In genomic region chr2:150607471-150607870, GRCh38 we compare ENCODE assay signal across 23 cellular contexts.
DNase-seq lines count a peak whose midpoint lies in the region; ATAC-seq and TF ChIP-seq lines count a peak whose summit lies in the region.
"Had no signal": no experiment of that assay in that cellular context is flagged by ENCODE, and none has a peak within 500 bp of the region (broad histone marks: within the 10 kb centered on the region; RNA-seq: fewer than 3 reads in every experiment).

No MANE protein-coding gene starts in this region.

- peak; percentile 44 for DNase-seq in NCI-H2107 treated with DMSO at 0.1 percent for 48 hours (lab: John Stamatoyannopoulos, UW; ENCODE audit: unreplicated experiment)
- DNase-seq in NCI-H2107 (lab: John Stamatoyannopoulos, UW) = no peak
- peak; percentile 54 for DNase-seq in choroid plexus epithelial cell (ENCODE audit: low read depth)
- peak; percentile 60 for DNase-seq in iris pigment epithelial cell (ENCODE audit: low read depth)
- no peak for DNase-seq in upper lobe of right lung
- DNase-seq in vagina (ENCODE audit: extremely low spot score in 2 of 2) = no peak
- DNase-seq in NCI-H1436 treated with DMSO at 0.1 percent for 48 hours (lab: John Stamatoyannopoulos, UW) = no peak
- DNase-seq in NOMO-1 treated with DMSO at 0.1 percent for 48 hours (lab: John Stamatoyannopoulos, UW; ENCODE audit: unreplicated experiment) = no peak
- DNase-seq: 8988T; activated B cell treated with CpG ODN at 0.5 μM for 24 hours; activated CD4-positive, alpha-beta memory T cell treated with anti-CD3 and anti-CD28 coated beads for 36 hours; mammary epithelial cell; NCI-H2029 treated with DMSO at 0.1 percent for 48 hours; NCI-H446 treated with DMSO at 0.1 percent for 48 hours; PC-3; small intestine; T1000 had no signal

- peak; percentile 51 for ATAC-seq in upper lobe of right lung
- ATAC-seq: GM12878; PC-3; Right ventricle myocardium inferior; stimulated activated effector memory CD8-positive, alpha-beta T cell treated with anti-CD3 and anti-CD28 coated beads, Interleukin-12 subunit alpha, Interleukin-12 subunit beta, amount 100 ng/mL, for 72 hours had no signal

- H3K9me3 ChIP-seq in upper lobe of right lung (no peaks in the 10 kb centered on the region), vagina (no peaks in the 10 kb centered on the region)
- H3K9me3 ChIP-seq: HAP-1, neutrophil had no signal

- intact Hi-C loops in upper lobe of right lung (cut with DNase I) (no loop called here), vagina (cut with DNase I) (no loop called here)

- H3K4me3 ChIP-seq in choroid plexus epithelial cell (ENCODE audit: low read depth, low read length) (no peak overlapping the region), upper lobe of right lung (no peak overlapping the region), vagina (no peak overlapping the region)
- H3K4me3 ChIP-seq: GM12878, HAP-1 had no signal

- no peaks in the 10 kb centered on the region for H3K27me3 ChIP-seq in upper lobe of right lung
- H3K27me3 ChIP-seq in vagina = no peaks in the 10 kb centered on the region
- H3K27me3 ChIP-seq: neutrophil had no signal

- H3K4me1 ChIP-seq in upper lobe of right lung (no peaks in the 10 kb centered on the region), vagina (peaks cover 7% of the 10 kb centered on the region)
- H3K4me1 ChIP-seq: HAP-1 had no signal

- TF ChIP-seq CTCF in choroid plexus epithelial cell (conservative IDR thresholded peaks at IDR 0.05; ENCODE audit: low read depth, low read length) = no peak
- TF ChIP-seq CTCF in upper lobe of right lung (IDR thresholded peaks at IDR 0.05) = no peak
- no peak for TF ChIP-seq CTCF in vagina (IDR thresholded peaks at IDR 0.05)

- H3K36me3 ChIP-seq in upper lobe of right lung (no peaks in the 10 kb centered on the region), vagina (no peaks in the 10 kb centered on the region)
- H3K36me3 ChIP-seq: HAP-1, neutrophil had no signal

- no peak overlapping the region for H3K27ac ChIP-seq in upper lobe of right lung
- no peak overlapping the region for H3K27ac ChIP-seq in vagina
- H3K27ac ChIP-seq: HL-60, neutrophil had no signal

- no peak for TF ChIP-seq POLR2A in vagina (IDR thresholded peaks at IDR 0.05)

Comparison
In these comparisons a context has a peak if more than half of its experiments do, and no peak if none do; other contexts are left out.
1. DNase-seq: peak in NCI-H2107 treated with DMSO at 0.1 percent for 48 hours (single experiment), choroid plexus epithelial cell (single experiment) and iris pigment epithelial cell (single experiment); none in NCI-H2107 (single experiment), upper lobe of right lung (single experiment), vagina (0 of 2), NCI-H1436 treated with DMSO at 0.1 percent for 48 hours (single experiment) and NOMO-1 treated with DMSO at 0.1 percent for 48 hours (single experiment).